ENCODE assay signal across 1 cellular context in genomic region chr15:50249704-50250103, GRCh38.
TF ChIP-seq lines count a peak whose summit lies in the region.

No MANE protein-coding gene starts in this region.

TF ChIP-seq in H1, 55 proteins besides CTCF, POLR2A, EP300 and RAD21:
- TF ChIP-seq ATF3 (IDR thresholded peaks at IDR 0.05; ENCODE audit: insufficient read depth, low read depth, low read length) (no peak), MAFK (IDR thresholded peaks at IDR 0.05; ENCODE audit: low read depth, low read length) (peak; percentile 40; the same call in 1 of the 2 replicates)
